Comparison of ENCODE assay signal across 8 cellular contexts in the genomic region with DNA sequence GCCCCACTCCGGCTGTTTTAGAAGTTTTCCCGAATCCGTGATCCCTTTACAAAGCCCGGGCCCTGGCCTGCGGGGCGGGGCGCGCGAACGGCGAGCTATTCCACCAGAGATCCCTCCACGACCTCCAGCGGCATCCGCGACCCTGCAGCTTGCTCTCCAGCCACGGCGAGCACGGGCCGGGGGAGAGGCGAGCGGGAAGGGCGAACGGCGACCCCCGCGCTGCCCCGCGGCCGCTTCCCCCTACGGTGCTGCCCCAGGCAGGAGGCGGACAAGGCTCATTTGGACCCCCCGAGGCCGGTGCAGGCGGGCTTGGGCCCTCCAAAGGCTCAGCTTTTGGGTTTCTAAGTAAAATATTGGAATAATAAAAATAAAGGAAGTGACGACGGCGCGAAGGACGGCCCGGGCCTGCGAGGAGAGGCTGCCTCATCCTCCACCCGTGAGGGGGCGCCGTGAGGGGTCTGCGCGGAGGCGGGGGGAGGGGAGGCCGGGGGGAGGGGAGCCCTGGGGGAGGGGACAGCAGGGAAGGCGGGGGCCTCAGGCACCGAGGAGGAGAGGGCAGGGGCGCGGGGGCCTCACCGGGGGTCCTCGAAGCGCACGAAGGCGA. TPM values are rescaled to one million over a fixed set of nuclear protein-coding genes. Genes with fewer than 3 reads are reported as not detected.
DNase-seq lines count a peak whose midpoint lies in the region; ATAC-seq and TF ChIP-seq lines count a peak whose summit lies in the region.

No MANE protein-coding gene starts in this region.

- peak overlapping the region; percentile 97 to 99 for H3K4me3 ChIP-seq in ascending aorta
- peak overlapping the region; percentile 82 for H3K4me3 ChIP-seq in iPS-15b (ENCODE audit: low read depth, low read length)
- H3K4me3 ChIP-seq in skeletal muscle tissue (ENCODE audit: low read length in 3 of 3): peak overlapping the region; percentile 74 to 96 (median 91)

- peak overlapping the region; percentile 94 for H3K27ac ChIP-seq in ascending aorta
- peak overlapping the region; percentile 80 for H3K27ac ChIP-seq in skeletal muscle tissue (ENCODE audit: low read depth, low read length)

- peaks cover 8 to 32% of the 10 kb centered on the region in 2 donors for H3K4me1 ChIP-seq in ascending aorta
- H3K4me1 ChIP-seq in iPS-15b (ENCODE audit: control insufficient read depth, insufficient read depth, low read length): peaks cover 3% of the 10 kb centered on the region
- peaks cover 17 to 23% (median 19%) of the 10 kb centered on the region in 3 donors for H3K4me1 ChIP-seq in skeletal muscle tissue (ENCODE audit: control insufficient read depth in 3 of 3, insufficient read depth in 3 of 3, low read length in 3 of 3)

- H3K9ac ChIP-seq in iPS-15b (ENCODE audit: low read depth, low read length) (peak overlapping the region; percentile 87), skeletal muscle tissue (ENCODE audit: low read depth in 1 of 3, low read length in 3 of 3) (peak overlapping the region; percentile 86 to 93 (median 91))

- H3K36me3 ChIP-seq in ascending aorta: peaks cover 17 to 21% of the 10 kb centered on the region in 2 donors
- peaks cover 14% of the 10 kb centered on the region for H3K36me3 ChIP-seq in iPS-15b (ENCODE audit: control insufficient read depth, insufficient read depth, low read length)
- H3K36me3 ChIP-seq in skeletal muscle tissue (ENCODE audit: control insufficient read depth in 3 of 3, insufficient read depth in 3 of 3, low read length in 3 of 3): peaks cover 2 to 26% (median 23%) of the 10 kb centered on the region in 3 donors

- intact Hi-C loops in ascending aorta (cut with DNase I): loop anchor here (1.0 to 2.0 kb wide), 2 partner anchors 22 to 27 kb away; partner anchors contain the start of genes DYNLL1, GATC and TRIAP1

- peak; percentile 24 for ATAC-seq in HG02623 (IDR thresholded peaks at IDR 0.05; ENCODE audit: unreplicated experiment)

- TF ChIP-seq CTCF in ascending aorta (IDR thresholded peaks at IDR 0.05): no peak

- DNase-seq in NCI-H1436 (lab: John Stamatoyannopoulos, UW) (peak; percentile 43), NCI-H1436 treated with DMSO at 0.1 percent for 48 hours (lab: John Stamatoyannopoulos, UW) (no peak), OCI-M1 (lab: John Stamatoyannopoulos, UW) (peak; percentile 79), ascending aorta (ENCODE audit: low spot score in 2 of 2) (peak in 1 of 2 donors; percentile 69), H4 (ENCODE audit: low spot score) (no peak)

- H3K27me3 ChIP-seq in ascending aorta: no peaks in the 10 kb centered on the region
- H3K27me3 ChIP-seq in iPS-15b (ENCODE audit: control insufficient read depth, insufficient read depth, low read length): no peaks in the 10 kb centered on the region
- H3K27me3 ChIP-seq in skeletal muscle tissue (ENCODE audit: control insufficient read depth in 3 of 3, insufficient read depth in 3 of 3, low read length in 3 of 3): no peaks in the 10 kb centered on the region

- no peaks in the 10 kb centered on the region for H3K9me3 ChIP-seq in ascending aorta
- H3K9me3 ChIP-seq in iPS-15b (ENCODE audit: control insufficient read depth, insufficient read depth, low read length): no peaks in the 10 kb centered on the region
- H3K9me3 ChIP-seq in skeletal muscle tissue (ENCODE audit: control insufficient read depth in 3 of 3, low read length in 3 of 3): no peaks in the 10 kb centered on the region

RNA-seq across cellular contexts. Expression of gene SRSF9, which starts 0.6 kb away (rescaled TPM):
- 68.6 TPM for total RNA-seq in ascending aorta
- 79.9 TPM for total RNA-seq in skeletal muscle tissue
- 221 and 252 TPM in 2 replicates for total RNA-seq in H4 (2014; rRNA removed; shearing (Covaris generic))

RNA-seq across cellular contexts. Expression of gene GATC, which starts 22.7 kb away (rescaled TPM):
- total RNA-seq in ascending aorta: 6.2 TPM
- total RNA-seq in skeletal muscle tissue: 9.9 TPM
- total RNA-seq in H4 (2014; rRNA removed; shearing (Covaris generic)): 21.2 and 24.8 TPM in 2 replicates

RNA-seq across cellular contexts. Expression of gene TRIAP1, which starts 22.8 kb away (rescaled TPM):
- total RNA-seq in ascending aorta: 12.1 TPM
- 18.8 TPM for total RNA-seq in skeletal muscle tissue
- 72.8 and 83.2 TPM in 2 replicates for total RNA-seq in H4 (2014; rRNA removed; shearing (Covaris generic))

RNA-seq across cellular contexts. Expression of gene DYNLL1, which starts 27.0 kb away (rescaled TPM):
- total RNA-seq in ascending aorta (216 TPM), skeletal muscle tissue (162 TPM)
- 538 and 559 TPM in 2 replicates for total RNA-seq in H4 (2014; rRNA removed; shearing (Covaris generic))

RNA-seq across cellular contexts. Expression of gene COX6A1, which starts 31.0 kb away (rescaled TPM):
- total RNA-seq in ascending aorta (686 TPM), skeletal muscle tissue (231 TPM)
- total RNA-seq in H4 (2014; rRNA removed; shearing (Covaris generic)): 602 and 637 TPM in 2 replicates

Comparison
In these comparisons a context has a peak if more than half of its experiments do, and no peak if none do; other contexts are left out.
1. DNase-seq: peak in NCI-H1436 (single experiment) and OCI-M1 (single experiment); none in NCI-H1436 treated with DMSO at 0.1 percent for 48 hours (single experiment) and H4 (single experiment).
2. Peak in every context shown above with its lines, with median percentiles within 50 percentile points of each other: H3K4me3 ChIP-seq.